Comparison of ENCODE assay signal across 36 cellular contexts in genomic region chr14:94348836-94349235, GRCh38. TPM values are rescaled to one million over a fixed set of nuclear protein-coding genes. Genes with fewer than 3 reads are reported as not detected.
"Had no signal": no experiment of that assay in that cellular context is flagged by ENCODE, and none has a peak within 500 bp of the region (broad histone marks: within the 10 kb centered on the region; RNA-seq: fewer than 3 reads in every experiment).

No MANE protein-coding gene starts in this region.

- H3K27me3 Mint-ChIP-seq: stimulated activated memory B cell treated with anti-CD40 and anti-IgM and Interleukin-4, amounts not matched to agents 10 μg/mL and 1 μg/mL and 100 μg/mL, for 72 hours had no signal

- H3K27me3 ChIP-seq: pancreas, sigmoid colon, tibial nerve, uterus had no signal

- ATAC-seq: left colon; left lung; lower lobe of right lung; mucosa of descending colon; naive thymus-derived CD4-positive, alpha-beta T cell; natural killer cell treated with Interleukin-12 subunit alpha and Interleukin-12 subunit beta and Interleukin-15 and Interleukin-18, amount 100 ng/mL, for 72 hours; pancreas; right cardiac atrium; stimulated activated memory B cell treated with anti-CD40 and anti-IgM and Interleukin-4, amounts not matched to agents 10 μg/mL and 1 μg/mL and 100 μg/mL, for 72 hours; stimulated activated naive CD8-positive, alpha-beta T cell treated with anti-CD3 and anti-CD28 coated beads, Interleukin-15, amount 100 ng/mL, for 72 hours had no signal

- H3K4me3 ChIP-seq: left lung, lower lobe of right lung, mucosa of descending colon, pancreas, prostate gland, sigmoid colon, smooth muscle cell, tibial nerve, uterus had no signal

- H3K36me3 ChIP-seq: left lung, lower lobe of right lung, pancreas, prostate gland, sigmoid colon, tibial nerve, uterus had no signal

- H3K36me3 Mint-ChIP-seq: immature natural killer cell; natural killer cell treated with Interleukin-12 subunit alpha and Interleukin-12 subunit beta and Interleukin-15 and Interleukin-18, amount 100 ng/mL, for 72 hours; stimulated activated memory B cell treated with anti-CD40 and anti-IgM and Interleukin-4, amounts not matched to agents 10 μg/mL and 1 μg/mL and 100 μg/mL, for 72 hours; type B pancreatic cell had no signal

- H3K4me1 ChIP-seq: left lung, lower lobe of right lung, pancreas, prostate gland, sigmoid colon, tibial nerve, uterus had no signal

- H3K9me3 ChIP-seq: left lung, lower lobe of right lung, mucosa of descending colon, pancreas, prostate gland, sigmoid colon, tibial nerve, uterus had no signal

- FAIRE-seq: islet of Langerhans, kidney, pancreas had no signal

- DNase-seq: hypothalamus; immature natural killer cell; kidney; left colon; left lung; lower lobe of right lung; mammary epithelial cell; midbrain; mucosa of descending colon; naive thymus-derived CD4-positive, alpha-beta T cell; pancreas; retina; right cardiac atrium; sigmoid colon; stimulated activated CD4-positive, alpha-beta T cell treated with anti-CD3 and anti-CD28 coated beads, Interleukin-1b, Interleukin-23, amount 100 ng/mL, for 48 hours; stimulated activated CD4-positive, alpha-beta T cell treated with anti-CD3 and anti-CD28 coated beads, Interleukin-2, amount 100 ng/mL, for 48 hours; stimulated activated CD4-positive, alpha-beta T cell treated with anti-CD3 and anti-CD28 coated beads, Interleukin-4, amount 100 ng/mL, for 4 hours; stimulated activated CD8-positive, alpha-beta memory T cell treated with anti-CD3 and anti-CD28 coated beads, Interleukin-4, amount 100 ng/mL, for 48 hours; stimulated activated naive CD4-positive, alpha-beta T cell treated with Interleukin-2 at 50 U/mL for 16 hours; stimulated activated naive CD8-positive, alpha-beta T cell treated with anti-CD3 and anti-CD28 coated beads, Interleukin-15, amount 100 ng/mL, for 72 hours; substantia nigra; uterus had no signal

- H3K4me3 Mint-ChIP-seq: immature natural killer cell; naive thymus-derived CD4-positive, alpha-beta T cell; natural killer cell treated with Interleukin-12 subunit alpha and Interleukin-12 subunit beta and Interleukin-15 and Interleukin-18, amount 100 ng/mL, for 72 hours; stimulated activated memory B cell treated with anti-CD40 and anti-IgM and Interleukin-4, amounts not matched to agents 10 μg/mL and 1 μg/mL and 100 μg/mL, for 72 hours; stimulated activated naive CD8-positive, alpha-beta T cell treated with anti-CD3 and anti-CD28 coated beads, Interleukin-15, amount 100 ng/mL, for 72 hours; type B pancreatic cell had no signal

- H3K27ac Mint-ChIP-seq: immature natural killer cell; naive thymus-derived CD4-positive, alpha-beta T cell; natural killer cell treated with Interleukin-12 subunit alpha and Interleukin-12 subunit beta and Interleukin-15 and Interleukin-18, amount 100 ng/mL, for 72 hours; stimulated activated memory B cell treated with anti-CD40 and anti-IgM and Interleukin-4, amounts not matched to agents 10 μg/mL and 1 μg/mL and 100 μg/mL, for 72 hours; type B pancreatic cell had no signal

- H3K4me2 ChIP-seq: smooth muscle cell had no signal

- H3K4me1 Mint-ChIP-seq: immature natural killer cell; naive thymus-derived CD4-positive, alpha-beta T cell had no signal

- H3K27ac ChIP-seq: left lung, lower lobe of right lung, pancreas, prostate gland, sigmoid colon, tibial nerve, uterus had no signal

RNA-seq across cellular contexts. Expression of gene SERPINA2, which starts 17.7 kb away (rescaled TPM):
- total RNA-seq: kidney; left colon; left lung; liver; lower lobe of right lung; mammary epithelial cell; mesenteric fat pad; mucosa of descending colon; myocyte; naive thymus-derived CD4-positive, alpha-beta T cell; natural killer cell treated with Interleukin-12 subunit alpha and Interleukin-12 subunit beta and Interleukin-15 and Interleukin-18, amount 100 ng/mL, for 72 hours; omental fat pad; pancreas; prostate gland; right cardiac atrium; sigmoid colon; smooth muscle cell; temporal lobe; tibial nerve; ureter; uterus had no signal
- polyA plus RNA-seq: immature natural killer cell; liver; mammary epithelial cell; naive thymus-derived CD4-positive, alpha-beta T cell; neural cell; pancreas; right cardiac atrium; sigmoid colon; smooth muscle cell had no signal

RNA-seq across cellular contexts. Expression of gene SERPINA6, which starts 25.7 kb away (rescaled TPM):
- total RNA-seq: left lung; mammary epithelial cell; mesenteric fat pad; myocyte; naive thymus-derived CD4-positive, alpha-beta T cell; natural killer cell treated with Interleukin-12 subunit alpha and Interleukin-12 subunit beta and Interleukin-15 and Interleukin-18, amount 100 ng/mL, for 72 hours; prostate gland; right cardiac atrium; sigmoid colon; smooth muscle cell; temporal lobe; ureter had no signal
- polyA plus RNA-seq: immature natural killer cell; naive thymus-derived CD4-positive, alpha-beta T cell; neural cell; right cardiac atrium; smooth muscle cell had no signal

RNA-seq across cellular contexts. Expression of gene SERPINA1, which starts 39.6 kb away (rescaled TPM):
- total RNA-seq: myocyte had no signal
- polyA plus RNA-seq: neural cell had no signal

RNA-seq across cellular contexts. Expression of gene SERPINA10, which starts 55.8 kb away (rescaled TPM):
- total RNA-seq: kidney; left lung; lower lobe of right lung; mammary epithelial cell; mesenteric fat pad; myocyte; naive thymus-derived CD4-positive, alpha-beta T cell; natural killer cell treated with Interleukin-12 subunit alpha and Interleukin-12 subunit beta and Interleukin-15 and Interleukin-18, amount 100 ng/mL, for 72 hours; omental fat pad; prostate gland; right cardiac atrium; sigmoid colon; smooth muscle cell; temporal lobe; tibial nerve; ureter; uterus had no signal
- polyA plus RNA-seq: immature natural killer cell; mammary epithelial cell; naive thymus-derived CD4-positive, alpha-beta T cell; neural cell; right cardiac atrium; smooth muscle cell had no signal
